In the genomic region with DNA sequence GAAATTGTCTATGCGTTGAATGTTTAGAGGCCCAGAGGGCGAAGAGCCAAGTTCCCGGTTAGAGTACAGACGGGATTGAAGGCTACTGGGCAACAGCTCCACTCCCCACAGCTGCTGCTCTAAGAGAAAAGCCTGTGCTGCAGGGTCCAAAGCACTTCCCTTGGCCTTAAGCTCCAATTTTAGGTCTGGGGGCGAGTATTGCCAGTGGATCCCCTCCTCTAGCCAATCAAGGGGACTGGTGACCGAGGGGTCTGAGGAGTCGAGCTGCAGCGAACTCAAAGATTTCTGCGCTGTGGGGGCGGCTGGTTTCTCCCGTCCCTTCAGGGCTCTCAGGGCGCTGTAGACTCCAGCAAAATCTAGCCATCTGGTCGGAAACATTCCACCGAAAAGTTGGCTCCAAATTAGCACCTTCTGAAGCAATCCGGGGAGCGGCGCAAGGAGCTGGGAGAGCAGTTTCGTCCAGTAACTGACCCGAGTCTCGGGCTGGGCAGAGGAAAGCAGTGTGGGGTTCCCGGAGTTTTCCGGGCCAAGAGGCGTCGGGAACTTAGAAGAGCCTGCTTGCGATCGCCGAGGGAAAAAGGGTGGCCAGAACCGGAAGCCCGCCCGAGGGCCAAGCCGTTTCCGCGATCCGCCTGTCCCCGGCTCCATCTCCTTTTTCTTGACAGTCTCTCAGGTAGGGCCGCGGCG, we compare ENCODE assay signal across 8 cellular contexts. TPM values are rescaled to one million over a fixed set of nuclear protein-coding genes. Genes with fewer than 3 reads are reported as not detected.
DNase-seq lines count a peak whose midpoint lies in the region; ATAC-seq and TF ChIP-seq lines count a peak whose summit lies in the region.

No MANE protein-coding gene starts in this region.

- H3K4me1 ChIP-seq in HUES6 (ENCODE audit: control insufficient read depth, insufficient read depth, low read length): peaks cover 5% of the 10 kb centered on the region
- H3K4me1 ChIP-seq in endodermal cell (ENCODE audit: control insufficient read depth, insufficient read depth, low read length): no peaks in the 10 kb centered on the region
- H3K4me1 ChIP-seq in thymus (ENCODE audit: control insufficient read depth, insufficient read depth, low read length): peaks cover 2% of the 10 kb centered on the region

- DNase-seq in NCI-H2107 (lab: John Stamatoyannopoulos, UW) (peak; percentile 40), NCI-H2107 treated with DMSO at 0.1 percent for 48 hours (lab: John Stamatoyannopoulos, UW; ENCODE audit: unreplicated experiment) (no peak), endodermal cell (no peak), midbrain (lab: John Stamatoyannopoulos, UW) (peak; percentile 43)
- DNase-seq in activated CD4-positive, alpha-beta T cell treated with anti-CD3 and anti-CD28 coated beads for 48 hours: peak; percentile 52

- H3K27ac ChIP-seq in HUES6 (ENCODE audit: low read depth, low read length): peak overlapping the region; percentile 94
- H3K27ac ChIP-seq in endodermal cell (ENCODE audit: low read depth, low read length): peak overlapping the region; percentile 91
- H3K27ac ChIP-seq in thymus (ENCODE audit: low read depth): peak overlapping the region; percentile 99

- peak; percentile 23 for ATAC-seq in GM21526 (IDR thresholded peaks at IDR 0.05; ENCODE audit: low FRiP score, unreplicated experiment)

- H3K27me3 ChIP-seq in HUES6 (ENCODE audit: control insufficient read depth, insufficient read depth, low read length) (no peaks in the 10 kb centered on the region), endodermal cell (ENCODE audit: control insufficient read depth, insufficient read depth, low read length, poor library complexity, severe bottlenecking) (no peaks in the 10 kb centered on the region), thymus (ENCODE audit: control insufficient read depth, insufficient read depth) (no peaks in the 10 kb centered on the region)

- H3K36me3 ChIP-seq in HUES6 (ENCODE audit: control insufficient read depth, insufficient read depth, low read length) (peaks cover 34% of the 10 kb centered on the region), endodermal cell (ENCODE audit: control insufficient read depth, insufficient read depth, low read length) (peaks cover 30% of the 10 kb centered on the region), thymus (ENCODE audit: control insufficient read depth, insufficient read depth) (peaks cover 7% of the 10 kb centered on the region)

- peak overlapping the region; percentile 96 for H3K9ac ChIP-seq in HUES6 (ENCODE audit: low read length)
- H3K9ac ChIP-seq in endodermal cell (ENCODE audit: extremely low read depth, low read length, poor library complexity, severe bottlenecking): peak overlapping the region; percentile 95

- TF ChIP-seq CTCF in endodermal cell (conservative IDR thresholded peaks at IDR 0.05): no peak

- H3K9me3 ChIP-seq in HUES6 (ENCODE audit: control insufficient read depth, insufficient read depth, low read depth, low read length): no peaks in the 10 kb centered on the region
- H3K9me3 ChIP-seq in endodermal cell (ENCODE audit: control insufficient read depth, low read length): no peaks in the 10 kb centered on the region
- H3K9me3 ChIP-seq in thymus (ENCODE audit: control insufficient read depth): no peaks in the 10 kb centered on the region

- peak overlapping the region; percentile 99 for H3K27ac Mint-ChIP-seq in endodermal cell

- 0% methylated on average over 13 to 38 of the region's 38 CpGs for WGBS in endodermal cell (ENCODE audit: insufficient coverage in 1 of 2, insufficient read length in 1 of 2), 2 experiments
- WGBS in thymus: under 1% methylated on average over 38 of the region's 38 CpGs

- H3K36me3 Mint-ChIP-seq in endodermal cell (ENCODE audit: low read depth): peaks cover 25% of the 10 kb centered on the region

- peaks cover 5% of the 10 kb centered on the region for H3K4me1 Mint-ChIP-seq in endodermal cell

- H3K4me3 ChIP-seq in HUES6 (ENCODE audit: low read depth, low read length) (peak overlapping the region; percentile 94), endodermal cell (ENCODE audit: low read length) (peak overlapping the region; percentile 96), thymus (ENCODE audit: low read length) (peak overlapping the region; percentile 79)

- H3K27me3 Mint-ChIP-seq in endodermal cell (ENCODE audit: insufficient read depth): no peaks in the 10 kb centered on the region

- peak overlapping the region; percentile 96 for H3K4me3 Mint-ChIP-seq in endodermal cell

- H3K9me3 Mint-ChIP-seq in endodermal cell: no peaks in the 10 kb centered on the region

RNA-seq across cellular contexts. Expression of a gene that starts 0.7 kb away (rescaled TPM):
- total RNA-seq in endodermal cell: 10 to 100 TPM; 44.8 to 79.2 TPM
- 34.4 TPM for polyA plus RNA-seq in endodermal cell (2013, experiment 1 of 2)
- 30.5 TPM for polyA plus RNA-seq in endodermal cell (2013, experiment 2 of 2)
- 26.2 TPM for polyA plus RNA-seq in thymus

RNA-seq across cellular contexts. Expression of a gene that starts 51.2 kb away (rescaled TPM):
- 10 to 100 TPM; 37.0 to 43.3 TPM for total RNA-seq in endodermal cell
- 15.0 TPM for polyA plus RNA-seq in endodermal cell (2013, experiment 1 of 2)
- polyA plus RNA-seq in endodermal cell (2013, experiment 2 of 2): 14.0 TPM
- 1.4 TPM for polyA plus RNA-seq in thymus

Comparison
In these comparisons a context has a peak if more than half of its experiments do, and no peak if none do; other contexts are left out.
1. DNase-seq: peak in NCI-H2107 (single experiment), activated CD4-positive, alpha-beta T cell treated with anti-CD3 and anti-CD28 coated beads for 48 hours (single experiment) and midbrain (single experiment); none in NCI-H2107 treated with DMSO at 0.1 percent for 48 hours (single experiment) and endodermal cell (single experiment).
2. Peak in every context shown above with its lines, with median percentiles within 50 percentile points of each other: H3K27ac ChIP-seq and H3K4me3 ChIP-seq.